8 cellular contexts compared by ENCODE assay signal in the genomic region with DNA sequence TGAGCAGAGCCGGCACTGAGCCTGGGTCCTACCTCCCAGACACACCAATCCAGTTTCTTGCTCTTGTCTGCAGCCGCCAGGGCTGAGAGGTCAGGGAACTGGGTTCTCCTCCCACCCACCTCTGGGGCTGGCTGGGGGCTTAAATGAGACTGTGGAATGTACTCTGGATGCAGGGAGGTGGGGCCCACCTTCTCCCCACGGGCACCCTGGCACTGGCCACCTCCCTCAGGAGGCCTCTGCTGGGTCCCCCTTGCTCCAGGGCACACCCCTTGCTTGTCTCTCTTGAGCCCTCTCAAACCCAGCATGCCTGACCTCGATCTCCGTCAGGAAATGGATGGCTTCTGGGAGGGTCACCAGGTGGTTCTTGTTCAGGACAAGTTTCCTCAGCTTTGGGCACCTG.
"Had no signal": no experiment of that assay in that cellular context is flagged by ENCODE, and none has a peak within 500 bp of the region (broad histone marks: within the 10 kb centered on the region; RNA-seq: fewer than 3 reads in every experiment).

No MANE protein-coding gene starts in this region.

- H3K4me3 ChIP-seq: GM23248, HAP-1, K562 had no signal

- H2AFZ ChIP-seq: GM23248 had no signal

- H3K27ac ChIP-seq: GM23248 had no signal

- ATAC-seq: HCT116, K562 had no signal

- H3K9ac ChIP-seq: GM23248 had no signal

- H3K9me3 ChIP-seq: HAP-1 had no signal

- DNase-seq: GM23248, GOT3, H7, IMR-90, KG1 had no signal
